ENCODE assay signal across 9 cellular contexts in genomic region chr11:101126551-101127347, GRCh38. TPM values are rescaled to one million over a fixed set of nuclear protein-coding genes. Genes with fewer than 3 reads are reported as not detected.
DNase-seq lines count a peak whose midpoint lies in the region.
"Had no signal": no experiment of that assay in that cellular context is flagged by ENCODE, and none has a peak within 500 bp of the region (broad histone marks: within the 10 kb centered on the region; RNA-seq: fewer than 3 reads in every experiment).

No MANE protein-coding gene starts in this region.

- H3K27me3 ChIP-seq in HAP-1 (ENCODE audit: low read depth) = peaks cover 74% of the 10 kb centered on the region
- peaks cover 80% of the 10 kb centered on the region for H3K27me3 ChIP-seq in iPS-20b (ENCODE audit: insufficient read depth, low read length)
- peaks cover 67% of the 10 kb centered on the region for H3K27me3 ChIP-seq in skeletal muscle satellite cell (ENCODE audit: control insufficient read depth, insufficient read depth, low read length)

- peak overlapping the region; percentile 80 for H3K4me2 ChIP-seq in skeletal muscle satellite cell (ENCODE audit: low read length)

- no peaks in the 10 kb centered on the region for H3K4me1 ChIP-seq in HAP-1
- peaks cover 3% of the 10 kb centered on the region; the same call in 1 of the 2 replicates for H3K4me1 ChIP-seq in iPS-20b (ENCODE audit: insufficient read depth, low read length)
- H3K4me1 ChIP-seq in skeletal muscle satellite cell (ENCODE audit: control insufficient read depth, insufficient read depth, low read length) = peaks cover 19% of the 10 kb centered on the region

- no peaks in the 10 kb centered on the region for H3K9me3 ChIP-seq in HAP-1
- no peaks in the 10 kb centered on the region for H3K9me3 ChIP-seq in iPS-20b (ENCODE audit: insufficient read depth, low read depth, low read length)
- no peaks in the 10 kb centered on the region for H3K9me3 ChIP-seq in skeletal muscle satellite cell (replicated peaks; ENCODE audit: low read length)

- H3K27ac ChIP-seq in iPS-20b (ENCODE audit: low read length) = no peak overlapping the region

- no peak overlapping the region for H3K9ac ChIP-seq in iPS-20b (ENCODE audit: low read depth, low read length)
- no peak overlapping the region for H3K9ac ChIP-seq in skeletal muscle satellite cell (ENCODE audit: low read depth, low read length)

- in situ Hi-C loops in HAP-1 (cut with MboI; ENCODE audit: low sequenced_read_pairs) = no loop called here

- DNase-seq in HAP-1 (ENCODE audit: low spot score in 2 of 2) (peak in 1 of 2 experiments; percentile 27), astrocyte of the hippocampus (ENCODE audit: low read depth, low spot score) (peak; percentile 22), GOT3 (lab: John Stamatoyannopoulos, UW) (no peak), middle frontal gyrus (ENCODE audit: extremely low spot score, low spot score) (no peak), NCI-H187 (lab: John Stamatoyannopoulos, UW) (no peak)
- no peak for DNase-seq in activated CD4-positive, alpha-beta T cell treated with anti-CD3 and anti-CD28 coated beads for 48 hours

- H3K36me3 ChIP-seq in HAP-1 (replicated peaks) (no peaks in the 10 kb centered on the region), iPS-20b (ENCODE audit: insufficient read depth, low read depth, low read length) (no peaks in the 10 kb centered on the region), skeletal muscle satellite cell (ENCODE audit: insufficient read depth, low read length) (no peaks in the 10 kb centered on the region)

- H3K4me3 ChIP-seq in HAP-1 (peak overlapping the region; percentile 23), iPS-20b (ENCODE audit: low read length) (peak overlapping the region; percentile 82), skeletal muscle satellite cell (ENCODE audit: low read length) (peak overlapping the region; percentile 60)

RNA-seq across cellular contexts. Expression of gene PGR, which starts 2.9 kb away (rescaled TPM):
- total RNA-seq in skeletal muscle satellite cell (2012; rRNA removed) = under 0.01 TPM in 2 replicates
- total RNA-seq: M059J had no signal

Comparison
In these comparisons a context has a peak if more than half of its experiments do, and no peak if none do; other contexts are left out.
1. H3K4me3 ChIP-seq: peak in every context shown above with its lines; median percentile 82 in iPS-20b; 60 in skeletal muscle satellite cell; 23 in HAP-1.